In genomic region chr16:75787421-75787820, GRCh38 we compare ENCODE assay signal across 25 cellular contexts.
A peak's percentile ranks its signal among the peaks of the same experiment; 100 is the strongest.
DNase-seq lines count a peak whose midpoint lies in the region; ATAC-seq and TF ChIP-seq lines count a peak whose summit lies in the region.
"Had no signal": no experiment of that assay in that cellular context is flagged by ENCODE, and none has a peak within 500 bp of the region (broad histone marks: within the 10 kb centered on the region; RNA-seq: fewer than 3 reads in every experiment).

No MANE protein-coding gene starts in this region.

- H3K4me2 ChIP-seq in OCI-LY7 (ENCODE audit: low read length) = peak overlapping the region; percentile 22

- intact Hi-C loops in OCI-LY7 (cut with micrococcal nuclease; ENCODE audit: unreplicated experiment) = loop anchor here (5.0 to 10.0 kb wide), 2 partner anchors 857 to 1385 kb away; no protein-coding TSS in a partner anchor
- intact Hi-C loops in Calu3 (cut with micrococcal nuclease; ENCODE audit: unreplicated experiment) = loop anchor here (5.0 to 10.0 kb wide), 2 partner anchors 477 to 865 kb away; no protein-coding TSS in a partner anchor
- intact Hi-C loops in ovary (cut with DNase I) = no loop called here

- no peaks in the 10 kb centered on the region for H3K9me2 ChIP-seq in OCI-LY7 (ENCODE audit: insufficient read depth, low read length)

- BruUV-seq in OCI-LY7 (replicated peaks; lab: Mats Ljungman, UMichigan) (no TSS peak), Calu3 (replicated peaks; lab: Mats Ljungman, UMichigan) (no TSS peak)

- no peak for TF ChIP-seq EP300 in ovary (IDR thresholded peaks at IDR 0.05)

- WGBS in ovary, 3 donors = 38 to 68% (median 64%) methylated on average over 1 of the region's 1 CpG

- H3K4me3 ChIP-seq in OCI-LY7 (ENCODE audit: low read depth, low read length, poor library complexity, severe bottlenecking) (no peak overlapping the region), ovary (no peak overlapping the region)
- H3K4me3 ChIP-seq: prostate gland, SJSA1, uterus had no signal

- no peak overlapping the region for H3K4me3 Mint-ChIP-seq in Calu3 (ENCODE audit: low read depth, unreplicated experiment)
- H3K4me3 Mint-ChIP-seq: activated CD4-positive, alpha-beta T cell treated with anti-CD3 and anti-CD28 coated beads for 36 hours; activated T-cell treated with anti-CD3 and anti-CD28 coated beads, Interleukin-2, amount 50 U/mL, for 4 hours; CD4-positive, alpha-beta T cell; dendritic cell treated with granulocyte-macrophage colony-stimulating factor and Interleukin-4, amounts not matched to agents 40 ng/mL and 50 ng/mL, for 4 days; T-helper 1 cell treated with Interleukin-12 subunit alpha and Interleukin-12 subunit beta and Interleukin-4 antibody, amounts not matched to agents 30 μg/mL and 1 μg/mL, for 36 hours had no signal

- H3K4me1 ChIP-seq in OCI-LY7 (ENCODE audit: insufficient read depth, low read length, poor library complexity, severe bottlenecking) = peaks cover 19% of the 10 kb centered on the region
- H3K4me1 ChIP-seq in ovary (ENCODE audit: insufficient read depth) = no peaks in the 10 kb centered on the region
- H3K4me1 ChIP-seq: prostate gland, SJSA1, uterus had no signal

- H3K36me3 Mint-ChIP-seq in activated naive CD4-positive, alpha-beta T cell treated with anti-CD3 and anti-CD28 coated beads, Interleukin-2, amount 50 U/mL, for 72 hours = no peaks in the 10 kb centered on the region
- H3K36me3 Mint-ChIP-seq in Calu3 (ENCODE audit: insufficient read depth, unreplicated experiment) = no peaks in the 10 kb centered on the region

- no peaks in the 10 kb centered on the region for H3K4me1 Mint-ChIP-seq in Calu3 (ENCODE audit: low read depth, unreplicated experiment)
- H3K4me1 Mint-ChIP-seq: activated CD4-positive, alpha-beta T cell treated with anti-CD3 and anti-CD28 coated beads for 36 hours had no signal

- H3K9me3 ChIP-seq in OCI-LY7 (ENCODE audit: low read length) (no peaks in the 10 kb centered on the region), ovary (no peaks in the 10 kb centered on the region)
- H3K9me3 ChIP-seq: prostate gland, SJSA1, uterus had no signal

- H3K27me3 ChIP-seq in ovary = no peaks in the 10 kb centered on the region
- H3K27me3 ChIP-seq: SJSA1, uterus had no signal

- H2AFZ ChIP-seq in OCI-LY7 (ENCODE audit: low read length) = no peak overlapping the region

- CTCF ChIA-PET in OCI-LY7 (lab: Charles Lee; ENCODE audit: unreplicated experiment) (no interaction called here), Calu3 (lab: Charles Lee) (interaction anchor here (0.6 kb wide), 1 partner anchor 42 kb away, joined by 6 read pairs; no protein-coding TSS in a partner anchor)

- H4K20me1 ChIP-seq in OCI-LY7 (ENCODE audit: insufficient read depth, low read length) = no peaks in the 10 kb centered on the region

- H3K27ac ChIP-seq in OCI-LY7 (ENCODE audit: low read depth, low read length, poor library complexity, severe bottlenecking) (no peak overlapping the region), ovary (no peak overlapping the region)
- H3K27ac ChIP-seq: HL-60, prostate gland, SJSA1, uterus had no signal

- TF ChIP-seq CTCF in OCI-LY7 (conservative IDR thresholded peaks at IDR 0.05; ENCODE audit: low read length) = no peak
- TF ChIP-seq CTCF in Calu3 (IDR thresholded peaks at IDR 0.05; ENCODE audit: unreplicated experiment) = no peak
- no peak for TF ChIP-seq CTCF in ovary (IDR thresholded peaks at IDR 0.05)

- H3K36me3 ChIP-seq in OCI-LY7 (ENCODE audit: insufficient read depth, low read length) = no peaks in the 10 kb centered on the region
- no peaks in the 10 kb centered on the region for H3K36me3 ChIP-seq in ovary
- H3K36me3 ChIP-seq: prostate gland, SJSA1, uterus had no signal

- TF ChIP-seq POLR2A in ovary (IDR thresholded peaks at IDR 0.05) = no peak

- ATAC-seq in GM18870 (IDR thresholded peaks at IDR 0.05; ENCODE audit: unreplicated experiment) (peak; percentile 63), GM19468 (IDR thresholded peaks at IDR 0.05; ENCODE audit: extremely low read depth, unreplicated experiment) (peak; percentile 40), HG03066 (IDR thresholded peaks at IDR 0.05; ENCODE audit: low read depth, unreplicated experiment) (peak; percentile 68)
- ATAC-seq in activated naive CD4-positive, alpha-beta T cell treated with anti-CD3 and anti-CD28 coated beads, Interleukin-2, amount 50 U/mL, for 72 hours = no peak
- ATAC-seq: activated CD4-positive, alpha-beta T cell treated with anti-CD3 and anti-CD28 coated beads for 36 hours; activated T-cell treated with anti-CD3 and anti-CD28 coated beads, Interleukin-2, amount 50 U/mL, for 4 hours; HepG2 had no signal

- no peaks in the 10 kb centered on the region for H3K9me3 Mint-ChIP-seq in activated naive CD4-positive, alpha-beta T cell treated with anti-CD3 and anti-CD28 coated beads, Interleukin-2, amount 50 U/mL, for 72 hours
- H3K9me3 Mint-ChIP-seq in Calu3 (ENCODE audit: low read depth, unreplicated experiment) = no peaks in the 10 kb centered on the region
- H3K9me3 Mint-ChIP-seq: activated T-cell treated with anti-CD3 and anti-CD28 coated beads, Interleukin-2, amount 50 U/mL, for 4 hours; CD4-positive, alpha-beta T cell; dendritic cell treated with granulocyte-macrophage colony-stimulating factor and Interleukin-4, amounts not matched to agents 40 ng/mL and 50 ng/mL, for 4 days; T-helper 1 cell treated with Interleukin-12 subunit alpha and Interleukin-12 subunit beta and Interleukin-4 antibody, amounts not matched to agents 30 μg/mL and 1 μg/mL, for 36 hours had no signal

- DNase-seq in OCI-LY7 (ENCODE audit: low spot score) (peak; percentile 27), Calu3 (no peak), ovary (no peak)
- DNase-seq in activated naive CD4-positive, alpha-beta T cell treated with anti-CD3 and anti-CD28 coated beads, Interleukin-2, amount 50 U/mL, for 72 hours (ENCODE audit: low spot score in 2 of 2) = no peak
- DNase-seq: activated CD4-positive, alpha-beta T cell treated with anti-CD3 and anti-CD28 coated beads for 36 hours; activated naive CD4-positive, alpha-beta T cell; activated T-cell treated with anti-CD3 and anti-CD28 coated beads, Interleukin-2, amount 50 U/mL, for 4 hours; amniotic stem cell; CD4-positive, alpha-beta T cell; DMS53; GOT3; mammary epithelial cell; NCI-H1092 treated with DMSO at 0.1 percent for 48 hours; NCI-H2029; stimulated activated CD4-positive, alpha-beta T cell treated with anti-CD3 and anti-CD28 coated beads, Interleukin-1b, Interleukin-23, amount 100 ng/mL, for 48 hours; uterus had no signal

- H3K27me3 Mint-ChIP-seq in Calu3 (ENCODE audit: unreplicated experiment) = peaks cover 40% of the 10 kb centered on the region

- POLR2A ChIA-PET in OCI-LY7 (lab: Charles Lee) = interaction anchor here (0.6 to 0.7 kb wide), 2 partner anchors 13 to 298 kb away, joined by 3 read pairs; no protein-coding TSS in a partner anchor

- no peaks in the 10 kb centered on the region for H3K79me2 ChIP-seq in OCI-LY7 (ENCODE audit: insufficient read depth, low read depth, low read length)

- H3K27ac Mint-ChIP-seq in activated naive CD4-positive, alpha-beta T cell treated with anti-CD3 and anti-CD28 coated beads, Interleukin-2, amount 50 U/mL, for 72 hours = no peak overlapping the region
- H3K27ac Mint-ChIP-seq in Calu3 (ENCODE audit: unreplicated experiment) = no peak overlapping the region
- H3K27ac Mint-ChIP-seq: activated CD4-positive, alpha-beta T cell treated with anti-CD3 and anti-CD28 coated beads for 36 hours; CD4-positive, alpha-beta T cell; dendritic cell treated with granulocyte-macrophage colony-stimulating factor and Interleukin-4, amounts not matched to agents 40 ng/mL and 50 ng/mL, for 4 days; T-helper 1 cell treated with Interleukin-12 subunit alpha and Interleukin-12 subunit beta and Interleukin-4 antibody, amounts not matched to agents 30 μg/mL and 1 μg/mL, for 36 hours had no signal

Comparison
In these comparisons a context has a peak if more than half of its experiments do, and no peak if none do; other contexts are left out.
1. ATAC-seq: peak in GM18870 (single experiment), GM19468 (single experiment) and HG03066 (single experiment); none in activated naive CD4-positive, alpha-beta T cell treated with anti-CD3 and anti-CD28 coated beads, Interleukin-2, amount 50 U/mL, for 72 hours (0 of 2).
2. intact Hi-C loops: an anchor here in OCI-LY7 (5.0 to 10.0 kb wide) and Calu3 (5.0 to 10.0 kb wide); none called in ovary.